1 cellular context compared by ENCODE assay signal in the genomic region with DNA sequence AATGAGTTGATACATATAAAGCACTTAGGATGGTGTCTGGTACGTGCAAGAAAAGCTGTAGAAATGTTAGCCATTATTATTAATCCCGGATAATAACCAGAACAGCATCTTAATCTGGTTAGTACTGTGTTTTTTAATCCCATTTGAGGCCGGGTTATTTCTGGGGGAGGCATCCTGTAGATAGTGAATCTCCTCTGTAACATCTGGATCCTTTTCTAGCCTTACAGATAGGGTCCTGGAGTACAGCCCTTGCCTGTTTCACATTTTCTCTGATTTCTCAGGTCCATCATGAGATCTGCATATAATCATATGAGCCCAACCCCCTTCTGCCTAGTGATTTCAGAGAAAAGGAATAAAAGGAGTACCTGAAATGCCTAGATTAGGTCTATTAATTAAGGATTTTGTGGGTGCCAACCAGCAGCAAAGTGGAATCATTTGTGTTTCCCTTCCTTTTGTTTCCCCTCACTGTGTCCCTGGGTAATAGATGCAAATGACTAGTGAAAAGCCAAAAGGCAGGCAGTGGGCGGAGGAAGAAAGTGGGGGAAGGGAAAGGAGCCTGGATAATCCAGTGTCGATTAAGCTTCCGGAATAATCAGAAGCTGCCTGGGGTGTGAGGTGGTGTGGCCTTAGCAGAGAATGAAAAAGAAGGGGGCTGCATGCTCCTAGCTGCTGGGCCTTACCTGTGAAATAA.
TF ChIP-seq lines count a peak whose summit lies in the region.

No MANE protein-coding gene starts in this region.

TF ChIP-seq in SK-N-SH, 30 proteins besides CTCF, POLR2A, EP300 and RAD21:
- no peak for TF ChIP-seq FOSL2 (IDR thresholded peaks at IDR 0.05; ENCODE audit: borderline replicate concordance, low read depth)
- no peak for TF ChIP-seq FOXM1 (IDR thresholded peaks at IDR 0.05; ENCODE audit: low read depth)
- TF ChIP-seq SMC3 (IDR thresholded peaks at IDR 0.05; ENCODE audit: low read depth, low read length) = no peak
- TF ChIP-seq, protein P1, sequence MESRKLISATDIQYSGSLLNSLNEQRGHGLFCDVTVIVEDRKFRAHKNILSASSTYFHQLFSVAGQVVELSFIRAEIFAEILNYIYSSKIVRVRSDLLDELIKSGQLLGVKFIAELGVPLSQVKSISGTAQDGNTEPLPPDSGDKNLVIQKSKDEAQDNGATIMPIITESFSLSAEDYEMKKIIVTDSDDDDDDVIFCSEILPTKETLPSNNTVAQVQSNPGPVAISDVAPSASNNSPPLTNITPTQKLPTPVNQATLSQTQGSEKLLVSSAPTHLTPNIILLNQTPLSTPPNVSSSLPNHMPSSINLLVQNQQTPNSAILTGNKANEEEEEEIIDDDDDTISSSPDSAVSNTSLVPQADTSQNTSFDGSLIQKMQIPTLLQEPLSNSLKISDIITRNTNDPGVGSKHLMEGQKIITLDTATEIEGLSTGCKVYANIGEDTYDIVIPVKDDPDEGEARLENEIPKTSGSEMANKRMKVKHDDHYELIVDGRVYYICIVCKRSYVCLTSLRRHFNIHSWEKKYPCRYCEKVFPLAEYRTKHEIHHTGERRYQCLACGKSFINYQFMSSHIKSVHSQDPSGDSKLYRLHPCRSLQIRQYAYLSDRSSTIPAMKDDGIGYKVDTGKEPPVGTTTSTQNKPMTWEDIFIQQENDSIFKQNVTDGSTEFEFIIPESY (IDR thresholded peaks at IDR 0.05; ENCODE audit: borderline replicate concordance, low read depth) = no peak
- no peak for TF ChIP-seq YY1 (IDR thresholded peaks at IDR 0.05; ENCODE audit: low read depth)
- TF ChIP-seq, protein P2, sequence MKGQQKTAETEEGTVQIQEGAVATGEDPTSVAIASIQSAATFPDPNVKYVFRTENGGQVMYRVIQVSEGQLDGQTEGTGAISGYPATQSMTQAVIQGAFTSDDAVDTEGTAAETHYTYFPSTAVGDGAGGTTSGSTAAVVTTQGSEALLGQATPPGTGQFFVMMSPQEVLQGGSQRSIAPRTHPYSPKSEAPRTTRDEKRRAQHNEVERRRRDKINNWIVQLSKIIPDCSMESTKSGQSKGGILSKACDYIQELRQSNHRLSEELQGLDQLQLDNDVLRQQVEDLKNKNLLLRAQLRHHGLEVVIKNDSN (IDR thresholded peaks at IDR 0.05; ENCODE audit: borderline replicate concordance, low read depth) = no peak
- TF ChIP-seq, protein P3, sequence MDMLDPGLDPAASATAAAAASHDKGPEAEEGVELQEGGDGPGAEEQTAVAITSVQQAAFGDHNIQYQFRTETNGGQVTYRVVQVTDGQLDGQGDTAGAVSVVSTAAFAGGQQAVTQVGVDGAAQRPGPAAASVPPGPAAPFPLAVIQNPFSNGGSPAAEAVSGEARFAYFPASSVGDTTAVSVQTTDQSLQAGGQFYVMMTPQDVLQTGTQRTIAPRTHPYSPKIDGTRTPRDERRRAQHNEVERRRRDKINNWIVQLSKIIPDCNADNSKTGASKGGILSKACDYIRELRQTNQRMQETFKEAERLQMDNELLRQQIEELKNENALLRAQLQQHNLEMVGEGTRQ (IDR thresholded peaks at IDR 0.05; ENCODE audit: borderline replicate concordance, low read depth, low read length) = no peak
- TF ChIP-seq, protein P4, sequence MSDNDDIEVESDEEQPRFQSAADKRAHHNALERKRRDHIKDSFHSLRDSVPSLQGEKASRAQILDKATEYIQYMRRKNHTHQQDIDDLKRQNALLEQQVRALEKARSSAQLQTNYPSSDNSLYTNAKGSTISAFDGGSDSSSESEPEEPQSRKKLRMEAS (IDR thresholded peaks at IDR 0.05; ENCODE audit: low read depth) = no peak
- no peak for TF ChIP-seq EZH2phosphoT487 (IDR thresholded peaks at IDR 0.05; ENCODE audit: borderline replicate concordance, low read depth)
- peak; percentile 78 for TF ChIP-seq GATA2 (CRISPR knock-in tag; IDR thresholded peaks at IDR 0.05)
- TF ChIP-seq MEF2A (IDR thresholded peaks at IDR 0.05; ENCODE audit: borderline replicate concordance, low read depth) = no peak
- TF ChIP-seq NFIC (IDR thresholded peaks at IDR 0.05; ENCODE audit: borderline replicate concordance) = no peak
- peak; percentile 4; the same call in 1 of the 2 replicates for TF ChIP-seq TCF12 (IDR thresholded peaks at IDR 0.05)
- TF ChIP-seq SIN3A (IDR thresholded peaks at IDR 0.05; ENCODE audit: borderline replicate concordance, low read depth, low read length) = no peak
- TF ChIP-seq CHD2 (IDR thresholded peaks at IDR 0.05; ENCODE audit: low read length, partially characterized antibody) = peak; percentile 69
- TF ChIP-seq, protein P5, sequence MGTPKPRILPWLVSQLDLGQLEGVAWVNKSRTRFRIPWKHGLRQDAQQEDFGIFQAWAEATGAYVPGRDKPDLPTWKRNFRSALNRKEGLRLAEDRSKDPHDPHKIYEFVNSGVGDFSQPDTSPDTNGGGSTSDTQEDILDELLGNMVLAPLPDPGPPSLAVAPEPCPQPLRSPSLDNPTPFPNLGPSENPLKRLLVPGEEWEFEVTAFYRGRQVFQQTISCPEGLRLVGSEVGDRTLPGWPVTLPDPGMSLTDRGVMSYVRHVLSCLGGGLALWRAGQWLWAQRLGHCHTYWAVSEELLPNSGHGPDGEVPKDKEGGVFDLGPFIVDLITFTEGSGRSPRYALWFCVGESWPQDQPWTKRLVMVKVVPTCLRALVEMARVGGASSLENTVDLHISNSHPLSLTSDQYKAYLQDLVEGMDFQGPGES (IDR thresholded peaks at IDR 0.05; ENCODE audit: low read depth, low read length) = no peak
- TF ChIP-seq TEAD4 (IDR thresholded peaks at IDR 0.05; ENCODE audit: borderline replicate concordance, insufficient read depth) = no peak
- peak; percentile 68; the same call in 1 of the 2 replicates for TF ChIP-seq FOXJ3 (CRISPR knock-in tag; IDR thresholded peaks at IDR 0.05)
- no peak for TF ChIP-seq RXRA (IDR thresholded peaks at IDR 0.05; ENCODE audit: borderline replicate concordance, low read depth)
- TF ChIP-seq, protein P6, sequence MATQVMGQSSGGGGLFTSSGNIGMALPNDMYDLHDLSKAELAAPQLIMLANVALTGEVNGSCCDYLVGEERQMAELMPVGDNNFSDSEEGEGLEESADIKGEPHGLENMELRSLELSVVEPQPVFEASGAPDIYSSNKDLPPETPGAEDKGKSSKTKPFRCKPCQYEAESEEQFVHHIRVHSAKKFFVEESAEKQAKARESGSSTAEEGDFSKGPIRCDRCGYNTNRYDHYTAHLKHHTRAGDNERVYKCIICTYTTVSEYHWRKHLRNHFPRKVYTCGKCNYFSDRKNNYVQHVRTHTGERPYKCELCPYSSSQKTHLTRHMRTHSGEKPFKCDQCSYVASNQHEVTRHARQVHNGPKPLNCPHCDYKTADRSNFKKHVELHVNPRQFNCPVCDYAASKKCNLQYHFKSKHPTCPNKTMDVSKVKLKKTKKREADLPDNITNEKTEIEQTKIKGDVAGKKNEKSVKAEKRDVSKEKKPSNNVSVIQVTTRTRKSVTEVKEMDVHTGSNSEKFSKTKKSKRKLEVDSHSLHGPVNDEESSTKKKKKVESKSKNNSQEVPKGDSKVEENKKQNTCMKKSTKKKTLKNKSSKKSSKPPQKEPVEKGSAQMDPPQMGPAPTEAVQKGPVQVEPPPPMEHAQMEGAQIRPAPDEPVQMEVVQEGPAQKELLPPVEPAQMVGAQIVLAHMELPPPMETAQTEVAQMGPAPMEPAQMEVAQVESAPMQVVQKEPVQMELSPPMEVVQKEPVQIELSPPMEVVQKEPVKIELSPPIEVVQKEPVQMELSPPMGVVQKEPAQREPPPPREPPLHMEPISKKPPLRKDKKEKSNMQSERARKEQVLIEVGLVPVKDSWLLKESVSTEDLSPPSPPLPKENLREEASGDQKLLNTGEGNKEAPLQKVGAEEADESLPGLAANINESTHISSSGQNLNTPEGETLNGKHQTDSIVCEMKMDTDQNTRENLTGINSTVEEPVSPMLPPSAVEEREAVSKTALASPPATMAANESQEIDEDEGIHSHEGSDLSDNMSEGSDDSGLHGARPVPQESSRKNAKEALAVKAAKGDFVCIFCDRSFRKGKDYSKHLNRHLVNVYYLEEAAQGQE (IDR thresholded peaks at IDR 0.05; ENCODE audit: low read depth, low read length) = no peak
- TF ChIP-seq, protein P7, sequence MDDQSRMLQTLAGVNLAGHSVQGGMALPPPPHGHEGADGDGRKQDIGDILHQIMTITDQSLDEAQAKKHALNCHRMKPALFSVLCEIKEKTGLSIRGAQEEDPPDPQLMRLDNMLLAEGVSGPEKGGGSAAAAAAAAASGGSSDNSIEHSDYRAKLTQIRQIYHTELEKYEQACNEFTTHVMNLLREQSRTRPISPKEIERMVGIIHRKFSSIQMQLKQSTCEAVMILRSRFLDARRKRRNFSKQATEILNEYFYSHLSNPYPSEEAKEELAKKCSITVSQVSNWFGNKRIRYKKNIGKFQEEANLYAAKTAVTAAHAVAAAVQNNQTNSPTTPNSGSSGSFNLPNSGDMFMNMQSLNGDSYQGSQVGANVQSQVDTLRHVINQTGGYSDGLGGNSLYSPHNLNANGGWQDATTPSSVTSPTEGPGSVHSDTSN (IDR thresholded peaks at IDR 0.05) = no peak
- no peak for TF ChIP-seq GABPA (IDR thresholded peaks at IDR 0.05; ENCODE audit: low read depth)
- TF ChIP-seq POLR2AphosphoS5 (IDR thresholded peaks at IDR 0.05; ENCODE audit: low read depth, low read length) = no peak
- TF ChIP-seq RCOR1 (IDR thresholded peaks at IDR 0.05; ENCODE audit: low read length) = peak; percentile 82
- no peak for TF ChIP-seq ELF1 (IDR thresholded peaks at IDR 0.05)
- no peak for TF ChIP-seq RFX5 (IDR thresholded peaks at IDR 0.05; ENCODE audit: low read length)
- no peak for TF ChIP-seq MXI1 (IDR thresholded peaks at IDR 0.05; ENCODE audit: low read depth, low read length)
- no peak for TF ChIP-seq NRF1 (IDR thresholded peaks at IDR 0.05; ENCODE audit: low read depth, low read length)
- TF ChIP-seq JUND (IDR thresholded peaks at IDR 0.05) = no peak
- TF ChIP-seq TAF1 (IDR thresholded peaks at IDR 0.05; ENCODE audit: borderline replicate concordance, low read depth, low read length) = no peak
TF ChIP-seq in SK-N-SH: peak in this region for 5.
